In genomic region chr9:90102292-90102901, GRCh38 we compare ENCODE assay signal across 8 cellular contexts.
DNase-seq lines count a peak whose midpoint lies in the region; ATAC-seq and TF ChIP-seq lines count a peak whose summit lies in the region.

No MANE protein-coding gene starts in this region.

- TF ChIP-seq CTCF in GM13977 (IDR thresholded peaks at IDR 0.05; ENCODE audit: extremely low read depth, insufficient read depth, missing control alignments) (peak; percentile 79), astrocyte of the cerebellum (IDR thresholded peaks at IDR 0.05; ENCODE audit: low read depth, low read length, missing control alignments) (peak; percentile 76), gastrocnemius medialis (IDR thresholded peaks at IDR 0.05 in 4 of 5, conservative IDR thresholded peaks at IDR 0.05 in 1 of 5) (peak; percentile 79 to 89 (median 80))

- TF ChIP-seq POLR2A in gastrocnemius medialis (IDR thresholded peaks at IDR 0.05): no peak

- intact Hi-C loops in gastrocnemius medialis (cut with DNase I; ENCODE audit: low total_unique reads): loop anchor here (1.0 to 10.0 kb wide), 8 partner anchors 125 to 1322 kb away; partner anchors contain the start of genes CKS2, NFIL3, SECISBP2 and SEMA4D

- H3K4me1 ChIP-seq in gastrocnemius medialis: peaks cover 30 to 32% of the 10 kb centered on the region in 2 donors

- H3K9me3 ChIP-seq in gastrocnemius medialis: no peaks in the 10 kb centered on the region

- in situ Hi-C loops in GM13977 (cut with MboI; ENCODE audit: low pct_unique_long_range_greater_than_20kb, low sequenced_read_pairs, unreplicated experiment) (loop anchor here (10.0 kb wide), 1 partner anchor 498 kb away; the partner anchor contains the start of gene GADD45G), astrocyte of the cerebellum (cut with HindIII; ENCODE audit: low sequenced_read_pairs) (loop anchor here (5.0 kb wide), 1 partner anchor 500 kb away; no protein-coding TSS in a partner anchor), gastrocnemius medialis (cut with MboI; ENCODE audit: low sequenced_read_pairs in 4 of 4) (loop anchor here (5.0 to 25.0 kb wide), 4 partner anchors 190 to 790 kb away; partner anchors contain the start of genes CKS2 (in 1 of the 4) and SECISBP2 (in 1 of the 4))

- no peak overlapping the region for H3K27ac ChIP-seq in gastrocnemius medialis

- H3K27me3 ChIP-seq in gastrocnemius medialis: no peaks in the 10 kb centered on the region

- no peaks in the 10 kb centered on the region for H3K36me3 ChIP-seq in gastrocnemius medialis

- ATAC-seq in HG02870 (IDR thresholded peaks at IDR 0.05; ENCODE audit: unreplicated experiment) (peak; percentile 94), gastrocnemius medialis (peak; percentile 59 to 80)

- H3K4me3 ChIP-seq in astrocyte of the cerebellum (ENCODE audit: low read depth, low read length) (no peak overlapping the region), gastrocnemius medialis (no peak overlapping the region)

- DNase-seq in GM13977 (ENCODE audit: low spot score): peak; percentile 88
- peak; percentile 91 for DNase-seq in NCI-H146 (lab: John Stamatoyannopoulos, UW)
- DNase-seq in T-helper 2 cell: peak; percentile 27 to 89 (median 67)
- DNase-seq in astrocyte of the cerebellum (ENCODE audit: low read depth): peak; percentile 78
- DNase-seq in hepatic stellate cell (ENCODE audit: low spot score): peak; percentile 87
- DNase-seq in gastrocnemius medialis: peak; percentile 81 to 83
- DNase-seq in amniotic stem cell (lab: John Stamatoyannopoulos, UW): no peak
